Comparison of ENCODE assay signal across 1 cellular context in the genomic region with DNA sequence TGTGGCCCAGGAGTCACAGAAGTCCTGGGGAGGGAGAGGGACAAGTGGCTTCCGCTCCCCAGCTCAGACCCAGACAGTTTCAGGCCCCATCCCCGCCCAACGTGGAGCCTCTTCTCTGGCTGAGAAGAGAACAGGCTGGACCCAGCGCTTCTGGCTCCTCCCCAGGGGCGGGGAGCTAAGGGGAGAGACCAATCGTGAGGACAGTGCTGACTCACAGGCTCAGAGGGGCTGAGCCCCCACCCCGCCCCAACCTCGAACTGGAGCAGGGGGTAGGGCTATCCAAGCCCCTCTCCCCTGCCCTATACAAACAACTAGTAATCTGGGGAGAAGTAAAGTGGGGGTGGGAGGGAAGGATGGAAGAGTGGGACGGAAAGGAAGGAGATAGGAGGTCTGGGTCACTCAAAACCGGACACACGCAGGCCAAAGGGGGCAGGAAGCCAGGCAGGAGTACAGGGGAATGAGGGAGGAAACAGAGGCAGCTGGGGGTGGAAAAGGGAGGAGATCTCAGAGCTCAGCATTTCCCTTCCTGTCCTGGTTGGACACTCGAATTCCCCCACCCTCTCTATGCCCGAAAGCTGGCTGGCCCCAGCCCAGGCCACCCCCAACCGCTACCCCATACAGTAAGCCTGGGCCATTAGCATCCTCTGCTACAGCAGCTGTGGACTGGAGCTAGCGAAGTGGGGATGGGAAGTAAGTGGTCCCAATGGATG.
TF ChIP-seq lines count a peak whose summit lies in the region.

A gene with protein sequence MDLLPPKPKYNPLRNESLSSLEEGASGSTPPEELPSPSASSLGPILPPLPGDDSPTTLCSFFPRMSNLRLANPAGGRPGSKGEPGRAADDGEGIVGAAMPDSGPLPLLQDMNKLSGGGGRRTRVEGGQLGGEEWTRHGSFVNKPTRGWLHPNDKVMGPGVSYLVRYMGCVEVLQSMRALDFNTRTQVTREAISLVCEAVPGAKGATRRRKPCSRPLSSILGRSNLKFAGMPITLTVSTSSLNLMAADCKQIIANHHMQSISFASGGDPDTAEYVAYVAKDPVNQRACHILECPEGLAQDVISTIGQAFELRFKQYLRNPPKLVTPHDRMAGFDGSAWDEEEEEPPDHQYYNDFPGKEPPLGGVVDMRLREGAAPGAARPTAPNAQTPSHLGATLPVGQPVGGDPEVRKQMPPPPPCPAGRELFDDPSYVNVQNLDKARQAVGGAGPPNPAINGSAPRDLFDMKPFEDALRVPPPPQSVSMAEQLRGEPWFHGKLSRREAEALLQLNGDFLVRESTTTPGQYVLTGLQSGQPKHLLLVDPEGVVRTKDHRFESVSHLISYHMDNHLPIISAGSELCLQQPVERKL (minus strand): TSS at position 117 of the 710 bp plus-strand sequence. CDS start 221 bp downstream, outside the sequence.

TF ChIP-seq in HepG2, 621 proteins besides CTCF, POLR2A, EP300 and RAD21 (continued from another document):
- TF ChIP-seq, protein P1, sequence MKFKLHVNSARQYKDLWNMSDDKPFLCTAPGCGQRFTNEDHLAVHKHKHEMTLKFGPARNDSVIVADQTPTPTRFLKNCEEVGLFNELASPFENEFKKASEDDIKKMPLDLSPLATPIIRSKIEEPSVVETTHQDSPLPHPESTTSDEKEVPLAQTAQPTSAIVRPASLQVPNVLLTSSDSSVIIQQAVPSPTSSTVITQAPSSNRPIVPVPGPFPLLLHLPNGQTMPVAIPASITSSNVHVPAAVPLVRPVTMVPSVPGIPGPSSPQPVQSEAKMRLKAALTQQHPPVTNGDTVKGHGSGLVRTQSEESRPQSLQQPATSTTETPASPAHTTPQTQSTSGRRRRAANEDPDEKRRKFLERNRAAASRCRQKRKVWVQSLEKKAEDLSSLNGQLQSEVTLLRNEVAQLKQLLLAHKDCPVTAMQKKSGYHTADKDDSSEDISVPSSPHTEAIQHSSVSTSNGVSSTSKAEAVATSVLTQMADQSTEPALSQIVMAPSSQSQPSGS (CRISPR knock-in tag; IDR thresholded peaks at IDR 0.05): no peak
- TF ChIP-seq MED13 (CRISPR knock-in tag; IDR thresholded peaks at IDR 0.05) (no peak), HOXA7 (CRISPR knock-in tag; IDR thresholded peaks at IDR 0.05) (no peak), ZNF552 (CRISPR knock-in tag; IDR thresholded peaks at IDR 0.05; ENCODE audit: borderline replicate concordance) (no peak), ZNF772 (CRISPR knock-in tag; IDR thresholded peaks at IDR 0.05) (no peak), MIER2 (CRISPR knock-in tag; IDR thresholded peaks at IDR 0.05) (no peak), NFE2 (CRISPR knock-in tag; IDR thresholded peaks at IDR 0.05) (no peak), ZNF839 (CRISPR knock-in tag; IDR thresholded peaks at IDR 0.05; ENCODE audit: borderline replicate concordance) (no peak), CENPT (CRISPR knock-in tag; IDR thresholded peaks at IDR 0.05; ENCODE audit: low read depth) (no peak), NR1H2 (CRISPR knock-in tag; IDR thresholded peaks at IDR 0.05; ENCODE audit: borderline replicate concordance, low read depth) (no peak), ZNF44 (CRISPR knock-in tag; IDR thresholded peaks at IDR 0.05) (no peak), NKX3-1 (CRISPR knock-in tag; IDR thresholded peaks at IDR 0.05) (no peak), GATAD1 (CRISPR knock-in tag; IDR thresholded peaks at IDR 0.05) (peak; percentile 12; the same call in 1 of the 2 replicates), ATF1 (CRISPR knock-in tag; IDR thresholded peaks at IDR 0.05) (peak; percentile 44; the same call in 1 of the 2 replicates), DNMT1 (CRISPR knock-in tag; IDR thresholded peaks at IDR 0.05) (no peak), ZNF724P (CRISPR knock-in tag; IDR thresholded peaks at IDR 0.05; ENCODE audit: borderline replicate concordance) (no peak), ZNF607 (CRISPR knock-in tag; IDR thresholded peaks at IDR 0.05; ENCODE audit: borderline replicate concordance) (no peak), SAFB2 (CRISPR knock-in tag; IDR thresholded peaks at IDR 0.05; ENCODE audit: borderline replicate concordance, low read depth) (no peak; the same call in 1 of the 2 replicates), ZNF777 (CRISPR knock-in tag; IDR thresholded peaks at IDR 0.05) (no peak)
- TF ChIP-seq, protein P2, sequence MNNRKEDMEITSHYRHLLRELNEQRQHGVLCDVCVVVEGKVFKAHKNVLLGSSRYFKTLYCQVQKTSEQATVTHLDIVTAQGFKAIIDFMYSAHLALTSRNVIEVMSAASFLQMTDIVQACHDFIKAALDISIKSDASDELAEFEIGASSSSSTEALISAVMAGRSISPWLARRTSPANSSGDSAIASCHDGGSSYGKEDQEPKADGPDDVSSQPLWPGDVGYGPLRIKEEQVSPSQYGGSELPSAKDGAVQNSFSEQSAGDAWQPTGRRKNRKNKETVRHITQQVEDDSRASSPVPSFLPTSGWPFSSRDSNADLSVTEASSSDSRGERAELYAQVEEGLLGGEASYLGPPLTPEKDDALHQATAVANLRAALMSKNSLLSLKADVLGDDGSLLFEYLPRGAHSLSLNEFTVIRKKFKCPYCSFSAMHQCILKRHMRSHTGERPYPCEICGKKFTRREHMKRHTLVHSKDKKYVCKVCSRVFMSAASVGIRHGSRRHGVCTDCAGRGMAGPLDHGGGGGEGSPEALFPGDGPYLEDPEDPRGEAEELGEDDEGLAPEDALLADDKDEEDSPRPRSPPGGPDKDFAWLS (CRISPR knock-in tag; IDR thresholded peaks at IDR 0.05; ENCODE audit: borderline replicate concordance): no peak
- TF ChIP-seq, protein P3, sequence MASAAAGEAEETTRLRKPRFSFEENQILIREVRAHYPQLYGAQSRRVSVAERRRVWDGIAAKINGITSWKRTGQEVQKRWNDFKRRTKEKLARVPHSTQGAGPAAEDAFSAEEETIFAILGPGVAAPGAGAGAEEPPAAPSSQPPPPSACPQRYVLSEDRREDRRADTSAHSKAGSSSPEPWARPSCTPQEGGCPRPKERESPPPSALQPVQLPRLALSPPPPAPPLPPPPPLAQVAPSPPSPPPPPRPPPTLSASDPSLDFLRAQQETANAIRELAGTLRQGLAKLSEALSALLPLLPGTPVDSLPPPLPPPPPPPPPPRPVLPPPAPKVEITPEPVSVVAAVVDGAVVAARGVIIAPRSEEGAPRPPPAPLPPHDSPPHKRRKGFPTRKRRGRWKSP (CRISPR knock-in tag; IDR thresholded peaks at IDR 0.05): no peak; the same call in 1 of the 2 replicates
- TF ChIP-seq, protein P4, sequence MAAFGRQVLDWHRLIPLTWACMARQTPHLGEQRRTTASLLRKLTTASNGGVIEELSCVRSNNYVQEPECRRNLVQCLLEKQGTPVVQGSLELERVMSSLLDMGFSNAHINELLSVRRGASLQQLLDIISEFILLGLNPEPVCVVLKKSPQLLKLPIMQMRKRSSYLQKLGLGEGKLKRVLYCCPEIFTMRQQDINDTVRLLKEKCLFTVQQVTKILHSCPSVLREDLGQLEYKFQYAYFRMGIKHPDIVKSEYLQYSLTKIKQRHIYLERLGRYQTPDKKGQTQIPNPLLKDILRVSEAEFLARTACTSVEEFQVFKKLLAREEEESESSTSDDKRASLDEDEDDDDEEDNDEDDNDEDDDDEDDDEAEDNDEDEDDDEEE (CRISPR knock-in tag; IDR thresholded peaks at IDR 0.05): no peak
- TF ChIP-seq, protein P5, sequence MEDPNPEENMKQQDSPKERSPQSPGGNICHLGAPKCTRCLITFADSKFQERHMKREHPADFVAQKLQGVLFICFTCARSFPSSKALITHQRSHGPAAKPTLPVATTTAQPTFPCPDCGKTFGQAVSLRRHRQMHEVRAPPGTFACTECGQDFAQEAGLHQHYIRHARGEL (CRISPR knock-in tag; IDR thresholded peaks at IDR 0.05): no peak
- TF ChIP-seq, protein P6, sequence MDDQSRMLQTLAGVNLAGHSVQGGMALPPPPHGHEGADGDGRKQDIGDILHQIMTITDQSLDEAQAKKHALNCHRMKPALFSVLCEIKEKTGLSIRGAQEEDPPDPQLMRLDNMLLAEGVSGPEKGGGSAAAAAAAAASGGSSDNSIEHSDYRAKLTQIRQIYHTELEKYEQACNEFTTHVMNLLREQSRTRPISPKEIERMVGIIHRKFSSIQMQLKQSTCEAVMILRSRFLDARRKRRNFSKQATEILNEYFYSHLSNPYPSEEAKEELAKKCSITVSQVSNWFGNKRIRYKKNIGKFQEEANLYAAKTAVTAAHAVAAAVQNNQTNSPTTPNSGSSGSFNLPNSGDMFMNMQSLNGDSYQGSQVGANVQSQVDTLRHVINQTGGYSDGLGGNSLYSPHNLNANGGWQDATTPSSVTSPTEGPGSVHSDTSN (CRISPR knock-in tag; IDR thresholded peaks at IDR 0.05; ENCODE audit: borderline replicate concordance): no peak
- TF ChIP-seq, protein P7, sequence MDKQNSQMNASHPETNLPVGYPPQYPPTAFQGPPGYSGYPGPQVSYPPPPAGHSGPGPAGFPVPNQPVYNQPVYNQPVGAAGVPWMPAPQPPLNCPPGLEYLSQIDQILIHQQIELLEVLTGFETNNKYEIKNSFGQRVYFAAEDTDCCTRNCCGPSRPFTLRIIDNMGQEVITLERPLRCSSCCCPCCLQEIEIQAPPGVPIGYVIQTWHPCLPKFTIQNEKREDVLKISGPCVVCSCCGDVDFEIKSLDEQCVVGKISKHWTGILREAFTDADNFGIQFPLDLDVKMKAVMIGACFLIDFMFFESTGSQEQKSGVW (CRISPR knock-in tag; IDR thresholded peaks at IDR 0.05; ENCODE audit: borderline replicate concordance): no peak
